In the genomic region with DNA sequence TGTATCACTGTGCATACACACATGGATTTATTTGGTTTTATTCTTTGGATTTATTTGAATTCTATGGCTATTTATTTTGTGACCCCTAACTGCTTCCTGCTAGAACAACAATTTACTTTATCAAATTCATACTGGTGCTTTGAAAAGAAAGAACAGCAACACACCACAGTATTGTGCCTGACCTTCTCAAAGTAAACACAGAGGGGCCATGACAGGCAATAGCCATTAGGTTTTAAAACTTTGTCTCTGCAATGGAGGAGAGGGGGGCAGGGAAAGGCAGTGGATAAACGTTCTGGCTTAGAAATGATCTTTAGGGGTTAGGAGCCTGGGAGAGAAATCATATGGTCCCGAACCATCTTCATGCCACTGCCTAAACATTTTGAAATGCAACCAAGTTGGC, we compare ENCODE assay signal across 14 cellular contexts. TPM values are rescaled to one million over a fixed set of nuclear protein-coding genes. Genes with fewer than 3 reads are reported as not detected.
"Had no signal": no experiment of that assay in that cellular context is flagged by ENCODE, and none has a peak within 500 bp of the region (broad histone marks: within the 10 kb centered on the region; RNA-seq: fewer than 3 reads in every experiment).

No MANE protein-coding gene starts in this region.

- ATAC-seq: activated T-cell treated with anti-CD3 and anti-CD28 coated beads, Interleukin-2, amount 50 U/mL, for 4 hours; esophagus mucosa; naive thymus-derived CD4-positive, alpha-beta T cell had no signal

- H3K27ac ChIP-seq: right lobe of liver, suprapubic skin had no signal

- DNase-seq: activated CD4-positive, alpha-beta T cell treated with anti-CD3 and anti-CD28 coated beads, Interleukin-2, amount 50 U/mL, for 48 hours; activated effector memory CD4-positive, alpha-beta T cell treated with anti-CD3 and anti-CD28 coated beads, Interleukin-2, amount 50 U/mL, for 16 hours; activated T-cell treated with anti-CD3 and anti-CD28 coated beads, Interleukin-2, amount 50 U/mL, for 4 hours; islet precursor cell; naive thymus-derived CD4-positive, alpha-beta T cell; nucleus accumbens; right lobe of liver; stimulated activated CD4-positive, alpha-beta T cell treated with anti-CD3 and anti-CD28 coated beads, Interleukin-12 subunit alpha, Interleukin-12 subunit beta, amount 100 ng/mL, for 4 hours; stimulated activated naive CD4-positive, alpha-beta T cell treated with Interleukin-2 at 50 U/mL for 16 hours had no signal

- H3K27me3 Mint-ChIP-seq: progenitor cell of endocrine pancreas had no signal

- H3K27ac Mint-ChIP-seq: activated naive CD8-positive, alpha-beta T cell; naive thymus-derived CD4-positive, alpha-beta T cell; progenitor cell of endocrine pancreas had no signal

- H3K4me1 Mint-ChIP-seq: naive thymus-derived CD4-positive, alpha-beta T cell had no signal

- H3K9me3 ChIP-seq: right lobe of liver, suprapubic skin had no signal

- H3K4me3 Mint-ChIP-seq: activated naive CD8-positive, alpha-beta T cell; activated T-cell treated with anti-CD3 and anti-CD28 coated beads, Interleukin-2, amount 50 U/mL, for 4 hours; naive thymus-derived CD4-positive, alpha-beta T cell had no signal

- H3K36me3 Mint-ChIP-seq: activated naive CD8-positive, alpha-beta T cell; naive thymus-derived CD4-positive, alpha-beta T cell had no signal

- H3K9me3 Mint-ChIP-seq: activated T-cell treated with anti-CD3 and anti-CD28 coated beads, Interleukin-2, amount 50 U/mL, for 4 hours had no signal

- H3K4me3 ChIP-seq: right lobe of liver, suprapubic skin had no signal

- H3K27me3 ChIP-seq: right lobe of liver, suprapubic skin had no signal

RNA-seq across cellular contexts. Expression of gene PLPP3, which starts 40.0 kb away (rescaled TPM):
- total RNA-seq: T-helper 2 cell treated with Interferon-gamma antibody and Interleukin-4, amounts not matched to agents 100 ng/mL and 5 ng/mL, for 36 hours had no signal
- polyA plus RNA-seq: naive thymus-derived CD4-positive, alpha-beta T cell had no signal
